In genomic region chr13:33204130-33204927, GRCh38 we compare ENCODE assay signal across 8 cellular contexts.
DNase-seq lines count a peak whose midpoint lies in the region; ATAC-seq lines count a peak whose summit lies in the region.

No MANE protein-coding gene starts in this region.

- H3K36me3 ChIP-seq in skeletal muscle satellite cell (ENCODE audit: insufficient read depth, low read length), result peaks cover 74% of the 10 kb centered on the region

- H3K4me3 ChIP-seq in skeletal muscle satellite cell (ENCODE audit: low read length), result peak overlapping the region; percentile 32

- no peaks in the 10 kb centered on the region for H3K9me3 ChIP-seq in skeletal muscle satellite cell (replicated peaks; ENCODE audit: low read length)

- peak overlapping the region; percentile 74 for H3K4me2 ChIP-seq in skeletal muscle satellite cell (ENCODE audit: low read length)

- H3K27me3 ChIP-seq in skeletal muscle satellite cell (ENCODE audit: control insufficient read depth, insufficient read depth, low read length), result no peaks in the 10 kb centered on the region

- peak; percentile 45 for ATAC-seq in GM18508 (IDR thresholded peaks at IDR 0.05; ENCODE audit: insufficient read depth, unreplicated experiment)
- ATAC-seq in GM21619 (IDR thresholded peaks at IDR 0.05; ENCODE audit: unreplicated experiment), result no peak
- ATAC-seq in GM19452 (IDR thresholded peaks at IDR 0.05; ENCODE audit: unreplicated experiment), result no peak
- no peak for ATAC-seq in GM18519 (IDR thresholded peaks at IDR 0.05; ENCODE audit: low FRiP score, unreplicated experiment)

- peak; percentile 71 for DNase-seq in NCI-H1694 treated with DMSO at 0.1 percent for 48 hours (lab: John Stamatoyannopoulos, UW)
- peak; percentile 87 for DNase-seq in fibroblast of the conjunctiva (ENCODE audit: low read depth)
- no peak for DNase-seq in HK-2 (ENCODE audit: unreplicated experiment)

- peak overlapping the region; percentile 73 for H3K9ac ChIP-seq in skeletal muscle satellite cell (ENCODE audit: low read depth, low read length)

- peaks cover 66% of the 10 kb centered on the region for H3K4me1 ChIP-seq in skeletal muscle satellite cell (ENCODE audit: control insufficient read depth, insufficient read depth, low read length)
